Comparison of ENCODE assay signal across 28 cellular contexts in the genomic region with DNA sequence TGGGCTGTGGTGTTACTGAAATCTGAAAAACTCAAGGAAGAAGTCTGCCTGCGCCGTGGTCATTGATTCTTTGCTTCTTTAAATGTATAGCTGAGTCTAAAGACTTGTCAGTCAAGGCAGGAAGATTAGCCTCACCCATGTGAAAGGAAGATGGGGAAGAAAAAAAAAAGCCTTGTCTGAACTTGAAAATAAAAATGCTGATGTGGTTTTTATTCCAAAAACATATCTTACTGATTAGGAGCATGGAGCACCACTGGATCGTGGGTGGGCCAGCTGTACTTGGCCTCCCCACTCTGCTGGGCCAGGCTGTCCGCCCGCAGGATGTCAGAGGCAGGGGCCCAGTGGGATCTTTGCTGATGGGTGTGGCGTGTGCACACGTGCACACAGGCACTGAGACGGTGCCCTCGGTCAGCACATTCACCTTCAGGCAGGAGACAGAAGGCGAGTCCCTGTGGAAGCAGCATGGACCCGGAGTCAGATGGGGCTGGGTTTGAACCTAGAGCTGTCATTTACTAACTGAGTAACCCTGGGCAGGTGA.
DNase-seq lines count a peak whose midpoint lies in the region; ATAC-seq, FAIRE-seq and TF ChIP-seq lines count a peak whose summit lies in the region.
"Had no signal": no experiment of that assay in that cellular context is flagged by ENCODE, and none has a peak within 500 bp of the region (broad histone marks: within the 10 kb centered on the region; RNA-seq: fewer than 3 reads in every experiment).

No MANE protein-coding gene starts in this region.

- no peaks in the 10 kb centered on the region for H3K79me2 ChIP-seq in GM12878 (ENCODE audit: control insufficient read depth, insufficient read depth, low read length)
- H3K79me2 ChIP-seq: parathyroid adenoma had no signal

- no TSS peak for BruUV-seq in GM12878 (replicated peaks; lab: Mats Ljungman, UMichigan)

- peak overlapping the region; percentile 44 for H3K4me3 Mint-ChIP-seq in nephron progenitor cell
- H3K4me3 Mint-ChIP-seq: natural killer cell had no signal

- H3K9ac ChIP-seq in GM12878 (ENCODE audit: control insufficient read depth, insufficient read depth, low read length) = no peak overlapping the region
- H3K9ac ChIP-seq: parathyroid adenoma had no signal

- H3K4me1 ChIP-seq in GM12878 (ENCODE audit: control insufficient read depth, insufficient read depth, low read length) (no peaks in the 10 kb centered on the region), esophagus squamous epithelium (peaks cover 37 to 53% (median 41%) of the 10 kb centered on the region in 3 donors)
- H3K4me1 ChIP-seq: parathyroid adenoma, SJCRH30 had no signal

- in situ Hi-C loops in GM12878 (cut with MboI) = no loop called here

- intact Hi-C loops in GM12878 (cut with micrococcal nuclease; ENCODE audit: unreplicated experiment) = loop anchor here (10.0 kb wide), 1 partner anchor 220 kb away; no protein-coding TSS in a partner anchor
- intact Hi-C loops in esophagus squamous epithelium (cut with DNase I) = loop anchor here (10.0 kb wide), 1 partner anchor 220 kb away; no protein-coding TSS in a partner anchor

- no peaks in the 10 kb centered on the region for H3K9me3 ChIP-seq in GM12878 (replicated peaks; ENCODE audit: control insufficient read depth, insufficient read depth, low read length)
- H3K9me3 ChIP-seq in esophagus squamous epithelium = peaks cover 0 to 4% (median 0%) of the 10 kb centered on the region in 3 donors
- no peaks in the 10 kb centered on the region for H3K9me3 ChIP-seq in WERI-Rb-1 (ENCODE audit: severe bottlenecking)
- H3K9me3 ChIP-seq: SJCRH30, uterus had no signal

- FAIRE-seq in GM12878 (lab: Jason Lieb, UNC) = no peak
- FAIRE-seq: GM12892, islet of Langerhans had no signal

- no peak for TF ChIP-seq RAD21 in GM12878 (IDR thresholded peaks at IDR 0.05; ENCODE audit: insufficient read depth, low read depth, low read length)

- CTCF ChIA-PET in GM12878 (lab: Yijun Ruan, JAX) = interaction anchor here (2.4 to 3.5 kb wide), 4 partner anchors 9 to 220 kb away, joined by 8 to 32 read pairs (median 15); no protein-coding TSS in a partner anchor

- H3K36me3 ChIP-seq in GM12878 (ENCODE audit: control insufficient read depth in 2 of 2, insufficient read depth in 2 of 2, low read length in 1 of 2) (no peaks in the 10 kb centered on the region), esophagus squamous epithelium (no peaks in the 10 kb centered on the region), WERI-Rb-1 (no peaks in the 10 kb centered on the region)
- H3K36me3 ChIP-seq: breast epithelium, SJCRH30, uterus had no signal

- TF ChIP-seq EP300 in GM12878 (IDR thresholded peaks at IDR 0.05; ENCODE audit: borderline replicate concordance in 1 of 2, control insufficient read depth in 1 of 2, low read depth in 2 of 2, low read length in 2 of 2) = no peak

- ATAC-seq in GM12878 = no peak

- peaks cover 67% of the 10 kb centered on the region for H3K27me3 Mint-ChIP-seq in nephron progenitor cell (ENCODE audit: low read depth, poor library complexity)

- no peak overlapping the region for H3K4me2 ChIP-seq in GM12878 (ENCODE audit: control insufficient read depth, insufficient read depth)
- H3K4me2 ChIP-seq: smooth muscle cell had no signal

- RAD21 ChIA-PET in GM12878 (lab: Charles Lee; ENCODE audit: unreplicated experiment) = no interaction called here

- H2AFZ ChIP-seq in GM12878 (ENCODE audit: control insufficient read depth, low read depth, low read length) = no peak overlapping the region
- H2AFZ ChIP-seq: parathyroid adenoma had no signal

- peaks cover 26% of the 10 kb centered on the region for H3K4me1 Mint-ChIP-seq in nephron progenitor cell

- POLR2A ChIA-PET in GM12878 (lab: Charles Lee) = interaction anchor here (0.7 kb wide), 1 partner anchor 158 kb away, joined by 3 read pairs; no protein-coding TSS in a partner anchor

- H4K20me1 ChIP-seq in GM12878 (ENCODE audit: control insufficient read depth, insufficient read depth) = no peaks in the 10 kb centered on the region

- WGBS in GM12878 (ENCODE audit: insufficient coverage, insufficient replicate concordance, low lambda C conversion rate, missing lambda C conversion rate) = 65% methylated on average over 11 of the region's 11 CpGs
- 39 to 44% methylated on average over 10 to 11 of the region's 11 CpGs for WGBS in esophagus squamous epithelium, 2 donors

- no peak overlapping the region for H3K4me3 ChIP-seq in GM12878
- no peak overlapping the region for H3K4me3 ChIP-seq in esophagus squamous epithelium
- no peak overlapping the region for H3K4me3 ChIP-seq in WERI-Rb-1 (ENCODE audit: low read depth, low read length)
- H3K4me3 ChIP-seq: SJCRH30, smooth muscle cell, uterus had no signal

- H3K36me3 Mint-ChIP-seq in nephron progenitor cell (ENCODE audit: low read depth) = peaks cover 10% of the 10 kb centered on the region
- H3K36me3 Mint-ChIP-seq: natural killer cell had no signal

- H3K9me3 Mint-ChIP-seq in nephron progenitor cell = peaks cover 5% of the 10 kb centered on the region
- H3K9me3 Mint-ChIP-seq: natural killer cell had no signal

- H3K27ac Mint-ChIP-seq in nephron progenitor cell = no peak overlapping the region
- H3K27ac Mint-ChIP-seq: activated naive CD4-positive, alpha-beta T cell treated with anti-CD3 and anti-CD28 coated beads, Interleukin-2, amount 50 U/mL, for 72 hours; natural killer cell had no signal

- peaks cover 3 to 4% of the 10 kb centered on the region in 2 experiments; a peak in 3 of 4 replicates for H3K27me3 ChIP-seq in GM12878 (replicated peaks in 1 of 2; ENCODE audit: control insufficient read depth in 2 of 2, insufficient read depth in 2 of 2, low read length in 1 of 2)
- peaks cover 0 to 55% (median 0%) of the 10 kb centered on the region in 4 donors for H3K27me3 ChIP-seq in esophagus squamous epithelium
- peaks cover 53% of the 10 kb centered on the region for H3K27me3 ChIP-seq in WERI-Rb-1 (ENCODE audit: insufficient read depth, low read depth, severe bottlenecking)
- H3K27me3 ChIP-seq: SJCRH30, uterus had no signal

- TF ChIP-seq CTCF in GM12878 (IDR thresholded peaks at IDR 0.05 in 2 of 3, conservative IDR thresholded peaks at IDR 0.05 in 1 of 3; ENCODE audit: control insufficient read depth in 2 of 3, extremely low read depth in 1 of 3, insufficient read depth in 1 of 3, low read depth in 3 of 3, low read length in 3 of 3) = no peak
- TF ChIP-seq CTCF in esophagus squamous epithelium (IDR thresholded peaks at IDR 0.05) = no peak
- no peak for TF ChIP-seq CTCF in nephron progenitor cell (IDR thresholded peaks at IDR 0.05)
- TF ChIP-seq CTCF in WERI-Rb-1 (IDR thresholded peaks at IDR 0.05; ENCODE audit: low read depth, low read length) = no peak

- SMC1A ChIA-PET in GM12878 (lab: Charles Lee; ENCODE audit: uncharacterized antibody, unreplicated experiment) = interaction anchor here (0.6 to 1.3 kb wide), 3 partner anchors 20 to 334 kb away, joined by 3 read pairs; no protein-coding TSS in a partner anchor

- DNase-seq in GM12878 (ENCODE audit: low read depth, low spot score) = no peak
- DNase-seq in esophagus squamous epithelium (lab: John Stamatoyannopoulos, UW) = no peak
- no peak for DNase-seq in nephron progenitor cell
- peak; percentile 40 for DNase-seq in ureter (ENCODE audit: low spot score)
- no peak for DNase-seq in NCI-H1930 (lab: John Stamatoyannopoulos, UW)
- no peak for DNase-seq in midbrain (lab: John Stamatoyannopoulos, UW)
- no peak for DNase-seq in WERI-Rb-1
- DNase-seq: activated CD4-positive, alpha-beta T cell treated with anti-CD3 and anti-CD28 coated beads for 48 hours; activated CD8-positive, alpha-beta memory T cell treated with anti-CD3 and anti-CD28 coated beads for 24 hours; activated effector memory CD4-positive, alpha-beta T cell treated with Interleukin-2 at 50 U/mL for 16 hours; activated T-cell treated with anti-CD3 and anti-CD28 coated beads, Interleukin-2, amount 50 U/mL, for 1 hour; effector CD4-positive, alpha-beta T cell; MM.1S; natural killer cell; NCI-H2227 treated with DMSO at 0.1 percent for 48 hours; NCI-H748 treated with DMSO at 0.1 percent for 48 hours; retina; SJCRH30; stimulated activated naive CD4-positive, alpha-beta T cell; SW 1271; T-helper 9 cell had no signal

- no peak overlapping the region for H3K27ac ChIP-seq in GM12878 (ENCODE audit: control insufficient read depth, insufficient read depth)
- peak overlapping the region in 3 of 4 donors; percentile 30 to 62 (median 48) for H3K27ac ChIP-seq in esophagus squamous epithelium
- no peak overlapping the region for H3K27ac ChIP-seq in WERI-Rb-1
- H3K27ac ChIP-seq: parathyroid adenoma, SJCRH30, uterus had no signal

- TF ChIP-seq POLR2A in GM12878 (IDR thresholded peaks at IDR 0.05; ENCODE audit: low read depth, low read length) (0 out of 2 replicates have a peak, but pooled peaks have one; percentile 12), esophagus squamous epithelium (IDR thresholded peaks at IDR 0.05) (no peak)

TF ChIP-seq in GM12878, 131 proteins besides CTCF, POLR2A, EP300 and RAD21 (continues in another document):
- TF ChIP-seq BMI1 (IDR thresholded peaks at IDR 0.05; ENCODE audit: borderline replicate concordance) = no peak
- TF ChIP-seq MEF2B (IDR thresholded peaks at IDR 0.05; ENCODE audit: partially characterized antibody, poor library complexity, severe bottlenecking) = no peak
- no peak for TF ChIP-seq POU2F2 (IDR thresholded peaks at IDR 0.05; ENCODE audit: borderline replicate concordance, low read depth, low read length)
- no peak for TF ChIP-seq TCF7 (IDR thresholded peaks at IDR 0.05; ENCODE audit: borderline replicate concordance)
- TF ChIP-seq SMAD5 (IDR thresholded peaks at IDR 0.05; ENCODE audit: low read depth) = no peak
- TF ChIP-seq TCF3 (IDR thresholded peaks at IDR 0.05; ENCODE audit: borderline replicate concordance, insufficient read depth, low read depth, low read length) = no peak
- no peak for TF ChIP-seq PML (IDR thresholded peaks at IDR 0.05; ENCODE audit: low read length)
- no peak for TF ChIP-seq TARDBP (IDR thresholded peaks at IDR 0.05; ENCODE audit: borderline replicate concordance)
- no peak for TF ChIP-seq NRF1 (conservative IDR thresholded peaks at IDR 0.05; ENCODE audit: low read depth, low read length)
- no peak for TF ChIP-seq EED (IDR thresholded peaks at IDR 0.05; ENCODE audit: low read depth)
- no peak for TF ChIP-seq ZSCAN29 (IDR thresholded peaks at IDR 0.05)
- TF ChIP-seq STAT3 (IDR thresholded peaks at IDR 0.05; ENCODE audit: low read depth, low read length) = no peak
- no peak for TF ChIP-seq CBFB (IDR thresholded peaks at IDR 0.05; ENCODE audit: low read depth)

Comparison
In these comparisons a context has a peak if more than half of its experiments do, and no peak if none do; other contexts are left out.
1. H3K27ac ChIP-seq: peak in esophagus squamous epithelium (3 of 4); none in GM12878 (single experiment) and WERI-Rb-1 (single experiment).